ENCODE assay signal across 28 cellular contexts in genomic region chr14:100123618-100124017, GRCh38. TPM values are rescaled to one million over a fixed set of nuclear protein-coding genes. Genes with fewer than 3 reads are reported as not detected.
A peak's percentile ranks its signal among the peaks of the same experiment; 100 is the strongest.
DNase-seq lines count a peak whose midpoint lies in the region; ATAC-seq, FAIRE-seq and TF ChIP-seq lines count a peak whose summit lies in the region.
"Had no signal": no experiment of that assay in that cellular context is flagged by ENCODE, and none has a peak within 500 bp of the region (broad histone marks: within the 10 kb centered on the region; RNA-seq: fewer than 3 reads in every experiment).

No MANE protein-coding gene starts in this region.

- WGBS in GM12878 (ENCODE audit: insufficient coverage, insufficient replicate concordance, low lambda C conversion rate, missing lambda C conversion rate) = 99% methylated on average over 10 of the region's 10 CpGs

- H3K79me2 ChIP-seq in GM12878 (ENCODE audit: control insufficient read depth, insufficient read depth, low read length) = no peaks in the 10 kb centered on the region
- H3K79me2 ChIP-seq in PC-3 (ENCODE audit: low read length) = no peaks in the 10 kb centered on the region

- no peak overlapping the region for H3K4me3 Mint-ChIP-seq in activated naive CD8-positive, alpha-beta T cell
- H3K4me3 Mint-ChIP-seq in activated naive CD8-positive, alpha-beta T cell treated with anti-CD3 and anti-CD28 coated beads for 36 hours = no peak overlapping the region
- H3K4me3 Mint-ChIP-seq in natural killer cell (no peak overlapping the region), osteocyte (ENCODE audit: unreplicated experiment) (no peak overlapping the region)
- H3K4me3 Mint-ChIP-seq: CD4-positive, alpha-beta memory T cell had no signal

- no peak for TF ChIP-seq EP300 in GM12878 (IDR thresholded peaks at IDR 0.05; ENCODE audit: borderline replicate concordance in 1 of 2, control insufficient read depth in 1 of 2, low read depth in 2 of 2, low read length in 2 of 2)

- no peak for FAIRE-seq in GM12878 (lab: Jason Lieb, UNC)
- FAIRE-seq: A549, GM12892, HTR-8/SVneo, K562 had no signal

- DNase-seq in activated naive CD8-positive, alpha-beta T cell treated with anti-CD3 and anti-CD28 coated beads for 36 hours = no peak
- DNase-seq in GM12878 (ENCODE audit: low read depth, low spot score) (no peak), natural killer cell (no peak), osteocyte (ENCODE audit: extremely low spot score, unreplicated experiment) (no peak), PC-3 (no peak)
- DNase-seq: AML-193; Caco-2; CD4-positive, alpha-beta memory T cell; EL; GDM1; Kasumi-1; NCI-H1092 treated with DMSO at 0.1 percent for 48 hours; NCI-H1436; NCI-H2081 treated with DMSO at 0.1 percent for 48 hours; NCI-H2171; NCI-H226; NCI-H510A; Peyer's patch; SHP77 treated with DMSO at 0.1 percent for 48 hours had no signal

- POLR2A ChIA-PET in GM12878 (lab: Charles Lee) = no interaction called here
- POLR2A ChIA-PET in PC-3 (lab: Charles Lee; ENCODE audit: unreplicated experiment) = no interaction called here

- no peaks in the 10 kb centered on the region for H4K20me1 ChIP-seq in GM12878 (ENCODE audit: control insufficient read depth, insufficient read depth)
- no peaks in the 10 kb centered on the region for H4K20me1 ChIP-seq in PC-3 (ENCODE audit: low read length)

- in situ Hi-C loops in GM12878 (cut with MboI) = no loop called here

- no peak for ATAC-seq in GM12878
- no peak for ATAC-seq in natural killer cell
- no peak for ATAC-seq in PC-3
- no peak for ATAC-seq in GM21529 (IDR thresholded peaks at IDR 0.05; ENCODE audit: unreplicated experiment)
- ATAC-seq: A549, HCT116 had no signal

- no peaks in the 10 kb centered on the region for H3K4me1 ChIP-seq in GM12878 (ENCODE audit: control insufficient read depth, insufficient read depth, low read length)
- no peaks in the 10 kb centered on the region for H3K4me1 ChIP-seq in PC-3 (ENCODE audit: insufficient read depth, low read length)
- H3K4me1 ChIP-seq: A549, Caco-2, Peyer's patch had no signal

- RAD21 ChIA-PET in GM12878 (lab: Charles Lee; ENCODE audit: unreplicated experiment) = no interaction called here

- H3K27me3 ChIP-seq in GM12878 (replicated peaks in 1 of 2; ENCODE audit: control insufficient read depth in 2 of 2, insufficient read depth in 2 of 2, low read length in 1 of 2) (no peaks in the 10 kb centered on the region), PC-3 (ENCODE audit: low read length) (no peaks in the 10 kb centered on the region)
- H3K27me3 ChIP-seq: BLaER1 treated with 17β-estradiol and CSF1 and Interleukin-3, amounts not matched to agents 10 nM and 100 nM; Peyer's patch had no signal

- no TSS peak for BruUV-seq in GM12878 (replicated peaks; lab: Mats Ljungman, UMichigan)
- no TSS peak for BruUV-seq in PC-3 (replicated peaks; lab: Mats Ljungman, UMichigan)

- H3K4me1 Mint-ChIP-seq in activated naive CD8-positive, alpha-beta T cell (ENCODE audit: low read depth) = peaks cover 18% of the 10 kb centered on the region
- H3K4me1 Mint-ChIP-seq in activated naive CD8-positive, alpha-beta T cell treated with anti-CD3 and anti-CD28 coated beads for 36 hours = peaks cover 15% of the 10 kb centered on the region
- peaks cover 20 to 27% of the 10 kb centered on the region in 2 donors for H3K4me1 Mint-ChIP-seq in natural killer cell
- no peaks in the 10 kb centered on the region for H3K4me1 Mint-ChIP-seq in osteocyte (ENCODE audit: unreplicated experiment)

- H3F3A ChIP-seq in PC-3 (ENCODE audit: low read length, unreplicated experiment) = no peaks in the 10 kb centered on the region

- intact Hi-C loops in GM12878 (cut with micrococcal nuclease; ENCODE audit: unreplicated experiment) = no loop called here
- intact Hi-C loops in natural killer cell (cut with micrococcal nuclease) = no loop called here
- intact Hi-C loops in PC-3 (cut with micrococcal nuclease) = no loop called here

- H3K9me2 ChIP-seq in PC-3 (replicated peaks; ENCODE audit: low read length) = no peaks in the 10 kb centered on the region

- H3K27ac Mint-ChIP-seq in activated naive CD8-positive, alpha-beta T cell = peak overlapping the region; percentile 41
- H3K27ac Mint-ChIP-seq in activated naive CD8-positive, alpha-beta T cell treated with anti-CD3 and anti-CD28 coated beads for 36 hours = no peak overlapping the region
- H3K27ac Mint-ChIP-seq in natural killer cell = peak overlapping the region; percentile 22 to 33
- H3K27ac Mint-ChIP-seq in osteocyte (ENCODE audit: unreplicated experiment) = no peak overlapping the region

- SMC1A ChIA-PET in GM12878 (lab: Charles Lee; ENCODE audit: uncharacterized antibody, unreplicated experiment) = no interaction called here

- H3K4me2 ChIP-seq in GM12878 (ENCODE audit: control insufficient read depth, insufficient read depth) = no peak overlapping the region
- H3K4me2 ChIP-seq in PC-3 (ENCODE audit: low read length) = no peak overlapping the region
- H3K4me2 ChIP-seq: A549; BLaER1 treated with 17β-estradiol and CSF1 and Interleukin-3, amounts not matched to agents 10 nM and 100 nM had no signal

- CTCF ChIA-PET in GM12878 (lab: Yijun Ruan, JAX) (no interaction called here), PC-3 (lab: Charles Lee) (no interaction called here)

- TF ChIP-seq CTCF in GM12878 (IDR thresholded peaks at IDR 0.05 in 2 of 3, conservative IDR thresholded peaks at IDR 0.05 in 1 of 3; ENCODE audit: control insufficient read depth in 2 of 3, extremely low read depth in 1 of 3, insufficient read depth in 1 of 3, low read depth in 3 of 3, low read length in 3 of 3) (no peak), natural killer cell (IDR thresholded peaks at IDR 0.05) (no peak), osteocyte (IDR thresholded peaks at IDR 0.05) (no peak), PC-3 (conservative IDR thresholded peaks at IDR 0.05; ENCODE audit: low read depth, low read length) (no peak)

- H3K9me3 ChIP-seq in GM12878 (replicated peaks; ENCODE audit: control insufficient read depth, insufficient read depth, low read length) = no peaks in the 10 kb centered on the region
- no peaks in the 10 kb centered on the region for H3K9me3 ChIP-seq in PC-3 (ENCODE audit: low read length)
- H3K9me3 ChIP-seq: A549; BLaER1 treated with 17β-estradiol and CSF1 and Interleukin-3, amounts not matched to agents 10 nM and 100 nM; Caco-2; Peyer's patch had no signal

- TF ChIP-seq RAD21 in GM12878 (IDR thresholded peaks at IDR 0.05; ENCODE audit: insufficient read depth, low read depth, low read length) = no peak

- TF ChIP-seq POLR2A in GM12878 (IDR thresholded peaks at IDR 0.05; ENCODE audit: low read depth, low read length) = 0 out of 2 replicates have a peak, but pooled peaks have one; percentile 33

- H3K27ac ChIP-seq in GM12878 (ENCODE audit: control insufficient read depth, insufficient read depth) (no peak overlapping the region), PC-3 (ENCODE audit: low read length) (no peak overlapping the region)
- H3K27ac ChIP-seq: A549; BLaER1 treated with 17β-estradiol and CSF1 and Interleukin-3, amounts not matched to agents 10 nM and 100 nM; Peyer's patch; SK-N-MC had no signal

- no peak overlapping the region for H3K4me3 ChIP-seq in GM12878
- no peak overlapping the region for H3K4me3 ChIP-seq in PC-3 (ENCODE audit: low read length)
- H3K4me3 ChIP-seq: A549; BLaER1 treated with 17β-estradiol and CSF1 and Interleukin-3, amounts not matched to agents 10 nM and 100 nM; K562; Peyer's patch; SK-N-MC had no signal

- H3K9ac ChIP-seq in GM12878 (ENCODE audit: control insufficient read depth, insufficient read depth, low read length) (no peak overlapping the region), PC-3 (ENCODE audit: low read length) (no peak overlapping the region)
- H3K9ac ChIP-seq: BLaER1 treated with 17β-estradiol and CSF1 and Interleukin-3, amounts not matched to agents 10 nM and 100 nM had no signal

- no peaks in the 10 kb centered on the region for H3K9me3 Mint-ChIP-seq in activated naive CD8-positive, alpha-beta T cell (ENCODE audit: low read depth)
- H3K9me3 Mint-ChIP-seq in activated naive CD8-positive, alpha-beta T cell treated with anti-CD3 and anti-CD28 coated beads for 36 hours = no peaks in the 10 kb centered on the region
- no peaks in the 10 kb centered on the region for H3K9me3 Mint-ChIP-seq in natural killer cell
- H3K9me3 Mint-ChIP-seq in osteocyte (ENCODE audit: unreplicated experiment) = no peaks in the 10 kb centered on the region

- H3K36me3 Mint-ChIP-seq in activated naive CD8-positive, alpha-beta T cell = peaks cover 4% of the 10 kb centered on the region
- peaks cover 17% of the 10 kb centered on the region for H3K36me3 Mint-ChIP-seq in activated naive CD8-positive, alpha-beta T cell treated with anti-CD3 and anti-CD28 coated beads for 36 hours
- H3K36me3 Mint-ChIP-seq in natural killer cell (no peaks in the 10 kb centered on the region), osteocyte (ENCODE audit: unreplicated experiment) (peaks cover 16% of the 10 kb centered on the region)

- H2AFZ ChIP-seq in GM12878 (ENCODE audit: control insufficient read depth, low read depth, low read length) = no peak overlapping the region
- no peak overlapping the region for H2AFZ ChIP-seq in PC-3 (ENCODE audit: low read length)

- peaks cover 24 to 31% of the 10 kb centered on the region in 2 experiments; a peak in 3 of 4 replicates for H3K36me3 ChIP-seq in GM12878 (ENCODE audit: control insufficient read depth in 2 of 2, insufficient read depth in 2 of 2, low read length in 1 of 2)
- H3K36me3 ChIP-seq in PC-3 (ENCODE audit: low read depth, low read length) = no peaks in the 10 kb centered on the region

- no peaks in the 10 kb centered on the region for H3K27me3 Mint-ChIP-seq in activated naive CD8-positive, alpha-beta T cell
- no peaks in the 10 kb centered on the region for H3K27me3 Mint-ChIP-seq in activated naive CD8-positive, alpha-beta T cell treated with anti-CD3 and anti-CD28 coated beads for 36 hours
- H3K27me3 Mint-ChIP-seq in natural killer cell (ENCODE audit: low read depth in 2 of 2) (no peaks in the 10 kb centered on the region), osteocyte (ENCODE audit: unreplicated experiment) (no peaks in the 10 kb centered on the region)
- H3K27me3 Mint-ChIP-seq: CD4-positive, alpha-beta memory T cell had no signal

RNA-seq across cellular contexts. Expression of gene DEGS2, which starts 35.8 kb away (rescaled TPM):
- 1 to 10 TPM; 1.6 to 1.8 TPM for total RNA-seq in activated naive CD8-positive, alpha-beta T cell treated with anti-CD3 and anti-CD28 coated beads for 36 hours
- total RNA-seq in GM12878 (2013; cell fraction: nucleolus; rRNA removed) = 1.4 and 2.3 TPM in 2 replicates
- 0.87 and 1.1 TPM in 2 replicates for total RNA-seq in GM12878 (2014; rRNA removed)
- 0.05 and 0.45 TPM in 2 replicates for total RNA-seq in GM12878 (2014; rRNA removed; fragmentation: Illumina TruSeq; extraction: Trizol)
- total RNA-seq in GM12878 (2021) = 1.8 and 2.5 TPM in 2 replicates
- not detected for polyA plus RNA-seq in GM12878 (2011; ENCODE audit: low read depth)
- polyA plus RNA-seq in GM12878 (2011; rRNA removed) = 0.07 TPM in 1 of 2 replicates, not detected in the other
- 0.04 and 0.07 TPM in 2 replicates for polyA plus RNA-seq in GM12878 (2011; cell fraction: cytosol; rRNA removed)
- polyA plus RNA-seq in GM12878 (2011; cell fraction: nucleus; rRNA removed) = 0.19 and 0.51 TPM in 2 replicates
- 0.51 and 0.80 TPM in 2 replicates for polyA plus RNA-seq in GM12878 (2012)
- polyA plus RNA-seq in GM12878 (2014; fragmentation: Illumina TruSeq; extraction: Trizol) = 0.01 and 0.03 TPM in 2 replicates
- polyA plus RNA-seq in GM12878 (2014; fragmentation: Nextera tagmentation; extraction: Ambion mirVana) = under 1 TPM in 1 of 2 experiments, not detected in 1; 0.62 TPM
- polyA plus RNA-seq in GM12878 (2014; rRNA removed) = 0.26 and 0.66 TPM in 2 replicates
- under 1 TPM; 0.06 to 0.52 TPM for polyA plus RNA-seq in GM12878 (2016; fragmentation: Nextera tagmentation; extraction: Ambion mirVana)
- 0.10 TPM in 1 of 2 replicates, not detected in the other for polyA minus RNA-seq in GM12878 (2011; rRNA and poly(A)+ RNA removed)
- polyA minus RNA-seq in GM12878 (2011; cell fraction: cytosol; rRNA and poly(A)+ RNA removed) = not detected in 2 replicates
- polyA minus RNA-seq in GM12878 (2011; cell fraction: nucleus; rRNA and poly(A)+ RNA removed) = 0.10 and 0.24 TPM in 2 replicates
- 1 to 10 TPM in 2 of 3 donors, under 1 TPM in 1; 0.60 to 7.1 (median 4.4) TPM for total RNA-seq in natural killer cell
- 0.19 and 0.21 TPM in 2 replicates for total RNA-seq in osteocyte
- 1.6 and 5.4 TPM in 2 replicates for total RNA-seq in PC-3 (2014; rRNA removed)

RNA-seq across cellular contexts. Expression of gene EVL, which starts 58.4 kb away (rescaled TPM):
- 100 to 1,000 TPM; 225 to 236 TPM for total RNA-seq in activated naive CD8-positive, alpha-beta T cell treated with anti-CD3 and anti-CD28 coated beads for 36 hours
- 1,242 and 1,365 TPM in 2 replicates for total RNA-seq in GM12878 (2013; cell fraction: nucleolus; rRNA removed)
- total RNA-seq in GM12878 (2014; rRNA removed) (92.2 and 98.6 TPM in 2 replicates), GM12878 (2014; rRNA removed; fragmentation: Illumina TruSeq; extraction: Trizol) (87.4 and 87.6 TPM in 2 replicates), GM12878 (2021) (104 and 112 TPM in 2 replicates), natural killer cell (1,000 to 10,000 TPM in 1 of 3 donors, 100 to 1,000 TPM in 2; 882 to 1,108 (median 986) TPM), osteocyte (136 and 157 TPM in 2 replicates), PC-3 (2014; rRNA removed) (26.5 and 31.7 TPM in 2 replicates)
- 102 TPM for polyA plus RNA-seq in GM12878 (2011; ENCODE audit: low read depth)
- polyA plus RNA-seq in GM12878 (2011; rRNA removed) (226 and 341 TPM in 2 replicates), GM12878 (2014; fragmentation: Illumina TruSeq; extraction: Trizol) (115 and 128 TPM in 2 replicates), GM12878 (2014; fragmentation: Nextera tagmentation; extraction: Ambion mirVana) (10 to 100 TPM; 11.9 to 13.6 TPM), GM12878 (2014; rRNA removed) (118 and 128 TPM in 2 replicates), GM12878 (2016; fragmentation: Nextera tagmentation; extraction: Ambion mirVana) (10 to 100 TPM; 33.5 to 35.4 TPM)
- 282 and 297 TPM in 2 replicates for polyA plus RNA-seq in GM12878 (2011; cell fraction: cytosol; rRNA removed)
- polyA plus RNA-seq in GM12878 (2011; cell fraction: nucleus; rRNA removed) = 1,111 and 1,225 TPM in 2 replicates
- 138 and 162 TPM in 2 replicates for polyA plus RNA-seq in GM12878 (2012)
- polyA minus RNA-seq in GM12878 (2011; rRNA and poly(A)+ RNA removed) = 273 and 309 TPM in 2 replicates
- polyA minus RNA-seq in GM12878 (2011; cell fraction: cytosol; rRNA and poly(A)+ RNA removed) = 71.8 and 79.0 TPM in 2 replicates
- 230 and 324 TPM in 2 replicates for polyA minus RNA-seq in GM12878 (2011; cell fraction: nucleus; rRNA and poly(A)+ RNA removed)

Comparison
In these comparisons a context has a peak if more than half of its experiments do, and no peak if none do; other contexts are left out.
1. H3K27ac Mint-ChIP-seq: peak in activated naive CD8-positive, alpha-beta T cell (single experiment) and natural killer cell (2 of 2); none in activated naive CD8-positive, alpha-beta T cell treated with anti-CD3 and anti-CD28 coated beads for 36 hours (single experiment) and osteocyte (single experiment).